ENCODE assay signal across 20 cellular contexts in genomic region chr14:69231486-69231885, GRCh38. TPM values are rescaled to one million over a fixed set of nuclear protein-coding genes. Genes with fewer than 3 reads are reported as not detected.
"Had no signal": no experiment of that assay in that cellular context is flagged by ENCODE, and none has a peak within 500 bp of the region (broad histone marks: within the 10 kb centered on the region; RNA-seq: fewer than 3 reads in every experiment).

No MANE protein-coding gene starts in this region.

- H3K27me3 ChIP-seq: adrenal gland, esophagus squamous epithelium, hepatocyte, sigmoid colon, spleen, tibial nerve had no signal

- H3K4me3 Mint-ChIP-seq: dendritic cell treated with granulocyte-macrophage colony-stimulating factor and Interleukin-4, amounts not matched to agents 40 ng/mL and 50 ng/mL, for 4 days; naive B cell; neural crest cell; stimulated activated memory B cell treated with anti-CD40 and anti-IgM and Interleukin-4, amounts not matched to agents 10 μg/mL and 1 μg/mL and 100 μg/mL, for 72 hours had no signal

- H3K27me3 Mint-ChIP-seq: dendritic cell treated with granulocyte-macrophage colony-stimulating factor and Interleukin-4, amounts not matched to agents 40 ng/mL and 50 ng/mL, for 4 days; naive B cell; stimulated activated memory B cell treated with anti-CD40 and anti-IgM and Interleukin-4, amounts not matched to agents 10 μg/mL and 1 μg/mL and 100 μg/mL, for 72 hours had no signal

- H3K27ac ChIP-seq: adrenal gland, esophagus squamous epithelium, hepatocyte, psoas muscle, sigmoid colon, spleen, tibial nerve had no signal

- H3K9me3 ChIP-seq: adrenal gland, esophagus squamous epithelium, psoas muscle, sigmoid colon, spleen, tibial nerve had no signal

- H3K27ac Mint-ChIP-seq: dendritic cell treated with granulocyte-macrophage colony-stimulating factor and Interleukin-4, amounts not matched to agents 40 ng/mL and 50 ng/mL, for 4 days; stimulated activated memory B cell treated with anti-CD40 and anti-IgM and Interleukin-4, amounts not matched to agents 10 μg/mL and 1 μg/mL and 100 μg/mL, for 72 hours had no signal

- ATAC-seq: activated naive CD4-positive, alpha-beta T cell treated with anti-CD3 and anti-CD28 coated beads, Interleukin-2, amount 50 U/mL, for 72 hours; stimulated activated memory B cell treated with anti-CD40 and anti-IgM and Interleukin-4, amounts not matched to agents 10 μg/mL and 1 μg/mL and 100 μg/mL, for 72 hours had no signal

- H3K9me3 Mint-ChIP-seq: activated naive CD4-positive, alpha-beta T cell treated with anti-CD3 and anti-CD28 coated beads, Interleukin-2, amount 50 U/mL, for 72 hours; dendritic cell treated with granulocyte-macrophage colony-stimulating factor and Interleukin-4, amounts not matched to agents 40 ng/mL and 50 ng/mL, for 4 days; naive B cell; neural crest cell; stimulated activated memory B cell treated with anti-CD40 and anti-IgM and Interleukin-4, amounts not matched to agents 10 μg/mL and 1 μg/mL and 100 μg/mL, for 72 hours had no signal

- H3K4me1 Mint-ChIP-seq: naive B cell; stimulated activated memory B cell treated with anti-CD40 and anti-IgM and Interleukin-4, amounts not matched to agents 10 μg/mL and 1 μg/mL and 100 μg/mL, for 72 hours had no signal

- H3K4me1 ChIP-seq: spleen had no signal

- DNase-seq: activated CD4-positive, alpha-beta T cell treated with anti-CD3 and anti-CD28 coated beads, Interleukin-2, amount 50 U/mL, for 4 hours; activated gamma-delta T cell; adrenal gland; effector CD8-positive, alpha-beta T cell; esophagus squamous epithelium; islet precursor cell; naive B cell; psoas muscle; sigmoid colon; spleen; stimulated activated CD4-positive, alpha-beta T cell treated with anti-CD3 and anti-CD28 coated beads, Interleukin-4, amount 100 ng/mL, for 4 hours had no signal

- H3K36me3 Mint-ChIP-seq: activated naive CD4-positive, alpha-beta T cell treated with anti-CD3 and anti-CD28 coated beads, Interleukin-2, amount 50 U/mL, for 72 hours had no signal

- H3K4me3 ChIP-seq: adrenal gland, esophagus squamous epithelium, hepatocyte, psoas muscle, sigmoid colon, spleen, tibial nerve had no signal

RNA-seq across cellular contexts. Expression of gene GALNT16, which starts 28.5 kb away (rescaled TPM):
- total RNA-seq: bronchial epithelial cell; mononuclear cell; T-helper 2 cell treated with Interferon-gamma antibody and Interleukin-4, amounts not matched to agents 100 ng/mL and 5 ng/mL, for 36 hours had no signal
